ENCODE assay signal across 8 cellular contexts in genomic region chr7:75485979-75486643, GRCh38. TPM values are rescaled to one million over a fixed set of nuclear protein-coding genes. Genes with fewer than 3 reads are reported as not detected.
DNase-seq lines count a peak whose midpoint lies in the region; ATAC-seq and FAIRE-seq lines count a peak whose summit lies in the region.
"Not testable (repeated sequence)": the region's sequence is repeated elsewhere in the genome, so short reads cannot be mapped to it uniquely, and the experiment has no call there.

Gene POM121C, minus strand, starts transcription at chr7:75486299. Its CDS starts 44,803 bp downstream, at chr7:75441496.

- not testable (repeated sequence) for H3K27me3 Mint-ChIP-seq in T-helper 1 cell treated with Interleukin-12 subunit alpha and Interleukin-12 subunit beta and Interleukin-4 antibody, amounts not matched to agents 30 μg/mL and 1 μg/mL, for 36 hours (ENCODE audit: low read depth)

- FAIRE-seq in urothelium cell line (lab: Jason Lieb, UNC), result not testable (repeated sequence)

- peak; percentile 64 for DNase-seq in NCI-H1694 (lab: John Stamatoyannopoulos, UW)
- peak; percentile 71 for DNase-seq in amniotic stem cell (lab: John Stamatoyannopoulos, UW)
- DNase-seq in left ventricle myocardium superior, result peak; percentile 96
- DNase-seq in pulmonary artery endothelial cell (ENCODE audit: low read depth, low spot score), result peak; percentile 20
- DNase-seq in urothelium cell line (ENCODE audit: low spot score), result peak; percentile 91

- peak within 1 kb of the TSS; percentile 84 for H3K27ac Mint-ChIP-seq in T-helper 1 cell treated with Interleukin-12 subunit alpha and Interleukin-12 subunit beta and Interleukin-4 antibody, amounts not matched to agents 30 μg/mL and 1 μg/mL, for 36 hours

- not testable (repeated sequence) for H3K4me1 Mint-ChIP-seq in T-helper 1 cell treated with Interleukin-12 subunit alpha and Interleukin-12 subunit beta and Interleukin-4 antibody, amounts not matched to agents 30 μg/mL and 1 μg/mL, for 36 hours (ENCODE audit: low read depth)

- intact Hi-C loops in left ventricle myocardium superior (cut with micrococcal nuclease), result not testable (repeated sequence)

- not testable (repeated sequence) for H3K9me3 Mint-ChIP-seq in T-helper 1 cell treated with Interleukin-12 subunit alpha and Interleukin-12 subunit beta and Interleukin-4 antibody, amounts not matched to agents 30 μg/mL and 1 μg/mL, for 36 hours

- H3K4me3 Mint-ChIP-seq in T-helper 1 cell treated with Interleukin-12 subunit alpha and Interleukin-12 subunit beta and Interleukin-4 antibody, amounts not matched to agents 30 μg/mL and 1 μg/mL, for 36 hours, result peak within 1 kb of the TSS; percentile 85

- ATAC-seq in GM18498 (IDR thresholded peaks at IDR 0.05; ENCODE audit: unreplicated experiment), result peak; percentile 99
- peak; percentile 99 for ATAC-seq in HG02885 (IDR thresholded peaks at IDR 0.05; ENCODE audit: poor library complexity, unreplicated experiment)
- ATAC-seq in left ventricle myocardium superior, result peak; percentile 100

- not testable (repeated sequence) for H3K36me3 Mint-ChIP-seq in T-helper 1 cell treated with Interleukin-12 subunit alpha and Interleukin-12 subunit beta and Interleukin-4 antibody, amounts not matched to agents 30 μg/mL and 1 μg/mL, for 36 hours (ENCODE audit: low read depth)

RNA-seq across cellular contexts. Expression of gene POM121C, which starts in this region (rescaled TPM):
- total RNA-seq in left ventricle myocardium superior (22.3 TPM), pulmonary artery endothelial cell (5.1 and 7.9 TPM in 2 replicates)

Comparison
In these comparisons a context has a peak if more than half of its experiments do, and no peak if none do; other contexts are left out.
1. Peak in every context shown above with its lines: DNase-seq and ATAC-seq.
2. DNase-seq: peak in every context shown above with its lines; median percentile 96 in left ventricle myocardium superior; 91 in urothelium cell line; 71 in amniotic stem cell; 64 in NCI-H1694; 20 in pulmonary artery endothelial cell.